1 cellular context compared by ENCODE assay signal in the genomic region with DNA sequence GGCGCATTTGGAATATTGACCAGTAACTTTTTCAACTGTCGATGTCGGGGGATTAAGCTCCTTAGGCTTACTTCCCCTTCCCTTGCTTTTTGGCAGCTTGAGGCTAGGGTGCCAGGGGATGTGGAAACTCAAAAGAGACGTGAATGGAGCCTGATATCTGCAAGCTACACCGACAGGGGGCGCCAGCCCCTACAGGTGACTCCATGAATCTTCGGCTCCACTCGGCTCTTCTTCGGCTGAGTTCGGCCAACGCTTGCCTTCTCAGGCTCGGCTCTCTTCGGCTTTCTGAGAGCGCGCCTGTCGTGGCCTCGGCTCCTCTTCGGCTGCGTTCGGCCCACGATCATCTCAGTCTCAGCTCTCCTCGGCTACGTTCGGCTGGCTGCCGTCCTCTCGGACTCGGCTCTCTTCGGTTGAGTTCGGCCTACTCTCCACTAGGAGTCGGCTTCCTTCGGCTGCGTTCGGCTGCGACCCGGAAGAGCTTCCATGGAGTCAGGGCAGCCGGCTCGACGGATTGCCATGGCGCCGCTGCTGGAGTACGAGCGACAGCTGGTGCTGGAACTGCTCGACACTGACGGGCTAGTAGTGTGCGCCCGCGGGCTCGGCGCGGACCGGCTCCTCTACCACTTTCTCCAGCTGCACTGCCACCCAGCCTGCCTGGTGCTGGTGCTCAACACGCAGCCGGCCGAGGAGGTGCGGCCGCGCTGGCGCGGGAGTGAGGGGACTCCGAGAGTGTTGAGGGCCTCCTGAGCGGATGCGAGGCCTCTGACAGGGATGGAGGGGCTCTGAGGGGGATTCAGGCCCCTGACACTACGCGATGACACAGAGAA.
TF ChIP-seq lines count a peak whose summit lies in the region.

Gene ERCC4 (plus strand): TSS at position 472 of the 827 bp plus-strand sequence. CDS start 12 bp downstream, at position 484.

TF ChIP-seq in H1, 55 proteins besides CTCF, POLR2A, EP300 and RAD21:
- TF ChIP-seq TCF12 (IDR thresholded peaks at IDR 0.05; ENCODE audit: low read depth, low read length): no peak
- TF ChIP-seq SIN3A (conservative IDR thresholded peaks at IDR 0.05 in 1 of 2, IDR thresholded peaks at IDR 0.05 in 1 of 2; ENCODE audit: low read depth in 1 of 2, low read length in 2 of 2): peak in 1 of 2 experiments; percentile 92; a peak in 3 of 4 replicates
- no peak for TF ChIP-seq RXRA (IDR thresholded peaks at IDR 0.05; ENCODE audit: insufficient read depth, low read depth, low read length)
- TF ChIP-seq NANOG (IDR thresholded peaks at IDR 0.05; ENCODE audit: insufficient read depth, low read depth, low read length, poor library complexity, severe bottlenecking): no peak
- TF ChIP-seq CBX5 (IDR thresholded peaks at IDR 0.05; ENCODE audit: low read depth, low read length): no peak
- no peak for TF ChIP-seq SAP30 (IDR thresholded peaks at IDR 0.05; ENCODE audit: insufficient read depth, insufficient replicate concordance, low read length)
- no peak for TF ChIP-seq EZH2 (IDR thresholded peaks at IDR 0.05; ENCODE audit: low read depth, low read length, severe bottlenecking)
- TF ChIP-seq BRCA1 (IDR thresholded peaks at IDR 0.05; ENCODE audit: low read depth, low read length): no peak
- TF ChIP-seq RNF2 (IDR thresholded peaks at IDR 0.05; ENCODE audit: borderline replicate concordance, low read depth, low read length, missing control alignments, poor library complexity, severe bottlenecking): no peak
- TF ChIP-seq TAF7 (optimal IDR thresholded peaks at IDR 0.05; ENCODE audit: borderline replicate concordance, low read depth, low read length): peak; percentile 62
- peak; percentile 92 for TF ChIP-seq PHF8 (conservative IDR thresholded peaks at IDR 0.05; ENCODE audit: low read depth, low read length)
- TF ChIP-seq POU5F1 (IDR thresholded peaks at IDR 0.05; ENCODE audit: low read depth, low read length): no peak
- TF ChIP-seq ZNF274 (IDR thresholded peaks at IDR 0.05; ENCODE audit: borderline replicate concordance, extremely low read depth, low read length): no peak
- TF ChIP-seq KDM1A (IDR thresholded peaks at IDR 0.05; ENCODE audit: borderline replicate concordance, low read length): no peak
- no peak for TF ChIP-seq NRF1 (IDR thresholded peaks at IDR 0.05; ENCODE audit: low read depth, low read length)
- no peak for TF ChIP-seq JUN (IDR thresholded peaks at IDR 0.05; ENCODE audit: low read depth, low read length)
- no peak for TF ChIP-seq JUND (IDR thresholded peaks at IDR 0.05; ENCODE audit: low read length)
- TF ChIP-seq, protein P1, sequence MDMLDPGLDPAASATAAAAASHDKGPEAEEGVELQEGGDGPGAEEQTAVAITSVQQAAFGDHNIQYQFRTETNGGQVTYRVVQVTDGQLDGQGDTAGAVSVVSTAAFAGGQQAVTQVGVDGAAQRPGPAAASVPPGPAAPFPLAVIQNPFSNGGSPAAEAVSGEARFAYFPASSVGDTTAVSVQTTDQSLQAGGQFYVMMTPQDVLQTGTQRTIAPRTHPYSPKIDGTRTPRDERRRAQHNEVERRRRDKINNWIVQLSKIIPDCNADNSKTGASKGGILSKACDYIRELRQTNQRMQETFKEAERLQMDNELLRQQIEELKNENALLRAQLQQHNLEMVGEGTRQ (IDR thresholded peaks at IDR 0.05; ENCODE audit: low read length): no peak
- peak; percentile 79 for TF ChIP-seq RBBP5 (IDR thresholded peaks at IDR 0.05; ENCODE audit: borderline replicate concordance, low read depth, low read length)
- no peak for TF ChIP-seq CHD1 (IDR thresholded peaks at IDR 0.05; ENCODE audit: low read depth, low read length)
- peak; percentile 39; the same call in 1 of the 2 replicates for TF ChIP-seq CREB1 (IDR thresholded peaks at IDR 0.05)
- TF ChIP-seq SP4 (IDR thresholded peaks at IDR 0.05; ENCODE audit: low read length): peak; percentile 88; the same call in 1 of the 2 replicates
- no peak for TF ChIP-seq SIX5 (IDR thresholded peaks at IDR 0.05; ENCODE audit: low read depth, low read length)
- no peak for TF ChIP-seq RFX5 (IDR thresholded peaks at IDR 0.05; ENCODE audit: borderline replicate concordance, low read depth, low read length)
- peak; percentile 97 for TF ChIP-seq ASH2L (IDR thresholded peaks at IDR 0.05; ENCODE audit: low read length)
- TF ChIP-seq CBX8 (IDR thresholded peaks at IDR 0.05; ENCODE audit: borderline replicate concordance, low read depth, low read length): no peak
- TF ChIP-seq, protein P2, sequence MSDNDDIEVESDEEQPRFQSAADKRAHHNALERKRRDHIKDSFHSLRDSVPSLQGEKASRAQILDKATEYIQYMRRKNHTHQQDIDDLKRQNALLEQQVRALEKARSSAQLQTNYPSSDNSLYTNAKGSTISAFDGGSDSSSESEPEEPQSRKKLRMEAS (IDR thresholded peaks at IDR 0.05): peak; percentile 39; the same call in 1 of the 2 replicates
- no peak for TF ChIP-seq FOSL1 (IDR thresholded peaks at IDR 0.05; ENCODE audit: insufficient read depth, low read depth, low read length)
- no peak for TF ChIP-seq MAFK (IDR thresholded peaks at IDR 0.05; ENCODE audit: low read depth, low read length)
- no peak for TF ChIP-seq TBP (IDR thresholded peaks at IDR 0.05; ENCODE audit: low read depth, low read length)
- no peak for TF ChIP-seq SP2 (IDR thresholded peaks at IDR 0.05; ENCODE audit: low read length)
- no peak for TF ChIP-seq TEAD4 (IDR thresholded peaks at IDR 0.05; ENCODE audit: low read depth, low read length)
- no peak for TF ChIP-seq SIRT6 (IDR thresholded peaks at IDR 0.05; ENCODE audit: low read length)
- TF ChIP-seq KDM5A (IDR thresholded peaks at IDR 0.05; ENCODE audit: low read length): peak; percentile 64; the same call in 1 of the 2 replicates
- TF ChIP-seq SUZ12 (IDR thresholded peaks at IDR 0.05; ENCODE audit: low read length): no peak
- TF ChIP-seq YY1 (IDR thresholded peaks at IDR 0.05; ENCODE audit: low read depth, low read length): peak; percentile 86
- TF ChIP-seq, protein P3, sequence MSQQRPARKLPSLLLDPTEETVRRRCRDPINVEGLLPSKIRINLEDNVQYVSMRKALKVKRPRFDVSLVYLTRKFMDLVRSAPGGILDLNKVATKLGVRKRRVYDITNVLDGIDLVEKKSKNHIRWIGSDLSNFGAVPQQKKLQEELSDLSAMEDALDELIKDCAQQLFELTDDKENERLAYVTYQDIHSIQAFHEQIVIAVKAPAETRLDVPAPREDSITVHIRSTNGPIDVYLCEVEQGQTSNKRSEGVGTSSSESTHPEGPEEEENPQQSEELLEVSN (IDR thresholded peaks at IDR 0.05): 0 out of 2 replicates have a peak, but pooled peaks have one; percentile 46
- no peak for TF ChIP-seq BACH1 (IDR thresholded peaks at IDR 0.05; ENCODE audit: low read length)
- TF ChIP-seq CTBP2 (IDR thresholded peaks at IDR 0.05; ENCODE audit: borderline replicate concordance, insufficient read depth, insufficient read length, low read length): no peak
- TF ChIP-seq CEBPB (IDR thresholded peaks at IDR 0.05; ENCODE audit: low read depth, low read length): no peak
- TF ChIP-seq POLR2AphosphoS5 (IDR thresholded peaks at IDR 0.05; ENCODE audit: low read depth, low read length): peak; percentile 74
- no peak for TF ChIP-seq SP1 (IDR thresholded peaks at IDR 0.05; ENCODE audit: low read depth, low read length)
- no peak for TF ChIP-seq GTF2F1 (IDR thresholded peaks at IDR 0.05; ENCODE audit: borderline replicate concordance, low read depth, low read length)
- TF ChIP-seq GABPA (IDR thresholded peaks at IDR 0.05; ENCODE audit: borderline replicate concordance, insufficient read depth, low read length): peak; percentile 83; the same call in 1 of the 2 replicates
- peak; percentile 73 for TF ChIP-seq TAF1 (IDR thresholded peaks at IDR 0.05; ENCODE audit: low read depth, low read length)
- peak; percentile 52; the same call in 1 of the 2 replicates for TF ChIP-seq CHD2 (IDR thresholded peaks at IDR 0.05; ENCODE audit: low read length)
- no peak for TF ChIP-seq SRF (IDR thresholded peaks at IDR 0.05; ENCODE audit: low read depth, low read length)
- TF ChIP-seq, protein P4, sequence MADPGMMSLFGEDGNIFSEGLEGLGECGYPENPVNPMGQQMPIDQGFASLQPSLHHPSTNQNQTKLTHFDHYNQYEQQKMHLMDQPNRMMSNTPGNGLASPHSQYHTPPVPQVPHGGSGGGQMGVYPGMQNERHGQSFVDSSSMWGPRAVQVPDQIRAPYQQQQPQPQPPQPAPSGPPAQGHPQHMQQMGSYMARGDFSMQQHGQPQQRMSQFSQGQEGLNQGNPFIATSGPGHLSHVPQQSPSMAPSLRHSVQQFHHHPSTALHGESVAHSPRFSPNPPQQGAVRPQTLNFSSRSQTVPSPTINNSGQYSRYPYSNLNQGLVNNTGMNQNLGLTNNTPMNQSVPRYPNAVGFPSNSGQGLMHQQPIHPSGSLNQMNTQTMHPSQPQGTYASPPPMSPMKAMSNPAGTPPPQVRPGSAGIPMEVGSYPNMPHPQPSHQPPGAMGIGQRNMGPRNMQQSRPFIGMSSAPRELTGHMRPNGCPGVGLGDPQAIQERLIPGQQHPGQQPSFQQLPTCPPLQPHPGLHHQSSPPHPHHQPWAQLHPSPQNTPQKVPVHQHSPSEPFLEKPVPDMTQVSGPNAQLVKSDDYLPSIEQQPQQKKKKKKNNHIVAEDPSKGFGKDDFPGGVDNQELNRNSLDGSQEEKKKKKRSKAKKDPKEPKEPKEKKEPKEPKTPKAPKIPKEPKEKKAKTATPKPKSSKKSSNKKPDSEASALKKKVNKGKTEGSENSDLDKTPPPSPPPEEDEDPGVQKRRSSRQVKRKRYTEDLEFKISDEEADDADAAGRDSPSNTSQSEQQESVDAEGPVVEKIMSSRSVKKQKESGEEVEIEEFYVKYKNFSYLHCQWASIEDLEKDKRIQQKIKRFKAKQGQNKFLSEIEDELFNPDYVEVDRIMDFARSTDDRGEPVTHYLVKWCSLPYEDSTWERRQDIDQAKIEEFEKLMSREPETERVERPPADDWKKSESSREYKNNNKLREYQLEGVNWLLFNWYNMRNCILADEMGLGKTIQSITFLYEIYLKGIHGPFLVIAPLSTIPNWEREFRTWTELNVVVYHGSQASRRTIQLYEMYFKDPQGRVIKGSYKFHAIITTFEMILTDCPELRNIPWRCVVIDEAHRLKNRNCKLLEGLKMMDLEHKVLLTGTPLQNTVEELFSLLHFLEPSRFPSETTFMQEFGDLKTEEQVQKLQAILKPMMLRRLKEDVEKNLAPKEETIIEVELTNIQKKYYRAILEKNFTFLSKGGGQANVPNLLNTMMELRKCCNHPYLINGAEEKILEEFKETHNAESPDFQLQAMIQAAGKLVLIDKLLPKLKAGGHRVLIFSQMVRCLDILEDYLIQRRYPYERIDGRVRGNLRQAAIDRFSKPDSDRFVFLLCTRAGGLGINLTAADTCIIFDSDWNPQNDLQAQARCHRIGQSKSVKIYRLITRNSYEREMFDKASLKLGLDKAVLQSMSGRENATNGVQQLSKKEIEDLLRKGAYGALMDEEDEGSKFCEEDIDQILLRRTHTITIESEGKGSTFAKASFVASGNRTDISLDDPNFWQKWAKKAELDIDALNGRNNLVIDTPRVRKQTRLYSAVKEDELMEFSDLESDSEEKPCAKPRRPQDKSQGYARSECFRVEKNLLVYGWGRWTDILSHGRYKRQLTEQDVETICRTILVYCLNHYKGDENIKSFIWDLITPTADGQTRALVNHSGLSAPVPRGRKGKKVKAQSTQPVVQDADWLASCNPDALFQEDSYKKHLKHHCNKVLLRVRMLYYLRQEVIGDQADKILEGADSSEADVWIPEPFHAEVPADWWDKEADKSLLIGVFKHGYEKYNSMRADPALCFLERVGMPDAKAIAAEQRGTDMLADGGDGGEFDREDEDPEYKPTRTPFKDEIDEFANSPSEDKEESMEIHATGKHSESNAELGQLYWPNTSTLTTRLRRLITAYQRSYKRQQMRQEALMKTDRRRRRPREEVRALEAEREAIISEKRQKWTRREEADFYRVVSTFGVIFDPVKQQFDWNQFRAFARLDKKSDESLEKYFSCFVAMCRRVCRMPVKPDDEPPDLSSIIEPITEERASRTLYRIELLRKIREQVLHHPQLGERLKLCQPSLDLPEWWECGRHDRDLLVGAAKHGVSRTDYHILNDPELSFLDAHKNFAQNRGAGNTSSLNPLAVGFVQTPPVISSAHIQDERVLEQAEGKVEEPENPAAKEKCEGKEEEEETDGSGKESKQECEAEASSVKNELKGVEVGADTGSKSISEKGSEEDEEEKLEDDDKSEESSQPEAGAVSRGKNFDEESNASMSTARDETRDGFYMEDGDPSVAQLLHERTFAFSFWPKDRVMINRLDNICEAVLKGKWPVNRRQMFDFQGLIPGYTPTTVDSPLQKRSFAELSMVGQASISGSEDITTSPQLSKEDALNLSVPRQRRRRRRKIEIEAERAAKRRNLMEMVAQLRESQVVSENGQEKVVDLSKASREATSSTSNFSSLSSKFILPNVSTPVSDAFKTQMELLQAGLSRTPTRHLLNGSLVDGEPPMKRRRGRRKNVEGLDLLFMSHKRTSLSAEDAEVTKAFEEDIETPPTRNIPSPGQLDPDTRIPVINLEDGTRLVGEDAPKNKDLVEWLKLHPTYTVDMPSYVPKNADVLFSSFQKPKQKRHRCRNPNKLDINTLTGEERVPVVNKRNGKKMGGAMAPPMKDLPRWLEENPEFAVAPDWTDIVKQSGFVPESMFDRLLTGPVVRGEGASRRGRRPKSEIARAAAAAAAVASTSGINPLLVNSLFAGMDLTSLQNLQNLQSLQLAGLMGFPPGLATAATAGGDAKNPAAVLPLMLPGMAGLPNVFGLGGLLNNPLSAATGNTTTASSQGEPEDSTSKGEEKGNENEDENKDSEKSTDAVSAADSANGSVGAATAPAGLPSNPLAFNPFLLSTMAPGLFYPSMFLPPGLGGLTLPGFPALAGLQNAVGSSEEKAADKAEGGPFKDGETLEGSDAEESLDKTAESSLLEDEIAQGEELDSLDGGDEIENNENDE (IDR thresholded peaks at IDR 0.05; ENCODE audit: insufficient replicate concordance, low read length): no peak
- peak; percentile 93 for TF ChIP-seq KDM4A (IDR thresholded peaks at IDR 0.05; ENCODE audit: low read depth, low read length, severe bottlenecking)
- TF ChIP-seq, protein P5, sequence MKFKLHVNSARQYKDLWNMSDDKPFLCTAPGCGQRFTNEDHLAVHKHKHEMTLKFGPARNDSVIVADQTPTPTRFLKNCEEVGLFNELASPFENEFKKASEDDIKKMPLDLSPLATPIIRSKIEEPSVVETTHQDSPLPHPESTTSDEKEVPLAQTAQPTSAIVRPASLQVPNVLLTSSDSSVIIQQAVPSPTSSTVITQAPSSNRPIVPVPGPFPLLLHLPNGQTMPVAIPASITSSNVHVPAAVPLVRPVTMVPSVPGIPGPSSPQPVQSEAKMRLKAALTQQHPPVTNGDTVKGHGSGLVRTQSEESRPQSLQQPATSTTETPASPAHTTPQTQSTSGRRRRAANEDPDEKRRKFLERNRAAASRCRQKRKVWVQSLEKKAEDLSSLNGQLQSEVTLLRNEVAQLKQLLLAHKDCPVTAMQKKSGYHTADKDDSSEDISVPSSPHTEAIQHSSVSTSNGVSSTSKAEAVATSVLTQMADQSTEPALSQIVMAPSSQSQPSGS (IDR thresholded peaks at IDR 0.05; ENCODE audit: low read length): no peak
- TF ChIP-seq, protein P6, sequence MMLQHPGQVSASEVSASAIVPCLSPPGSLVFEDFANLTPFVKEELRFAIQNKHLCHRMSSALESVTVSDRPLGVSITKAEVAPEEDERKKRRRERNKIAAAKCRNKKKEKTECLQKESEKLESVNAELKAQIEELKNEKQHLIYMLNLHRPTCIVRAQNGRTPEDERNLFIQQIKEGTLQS (IDR thresholded peaks at IDR 0.05; ENCODE audit: insufficient read depth, low read depth, low read length): no peak
- peak in 1 of 2 experiments; percentile 92; a peak in 2 of 4 replicates for TF ChIP-seq HDAC2 (IDR thresholded peaks at IDR 0.05; ENCODE audit: borderline replicate concordance in 1 of 2, low read depth in 2 of 2, low read length in 2 of 2)
TF ChIP-seq in H1: peak in this region for 17.
